In genomic region chr2:102893870-102894269, GRCh38 we compare ENCODE assay signal across 26 cellular contexts.
"Had no signal": no experiment of that assay in that cellular context is flagged by ENCODE, and none has a peak within 500 bp of the region (broad histone marks: within the 10 kb centered on the region; RNA-seq: fewer than 3 reads in every experiment).

No MANE protein-coding gene starts in this region.

- H3K27me3 ChIP-seq: hepatocyte, ovary, right atrium auricular region, right lobe of liver, transverse colon, upper lobe of right lung had no signal

- H3K27ac ChIP-seq: heart right ventricle, hepatocyte, lower lobe of right lung, ovary, right atrium auricular region, right lobe of liver, transverse colon, upper lobe of right lung had no signal

- H2AFZ ChIP-seq: hepatocyte had no signal

- H3K9me3 ChIP-seq: lower lobe of right lung, ovary, right atrium auricular region, right lobe of liver, transverse colon, upper lobe of right lung had no signal

- H3K36me3 Mint-ChIP-seq: stimulated activated memory B cell treated with anti-CD40 and anti-IgM and Interleukin-4, amounts not matched to agents 10 μg/mL and 1 μg/mL and 100 μg/mL, for 72 hours had no signal

- H3K36me3 ChIP-seq: heart right ventricle, lower lobe of right lung, ovary, right atrium auricular region, right lobe of liver, transverse colon, upper lobe of right lung had no signal

- H3K27ac Mint-ChIP-seq: naive thymus-derived CD8-positive, alpha-beta T cell; nephron; progenitor cell of endocrine pancreas; stimulated activated memory B cell treated with anti-CD40 and anti-IgM and Interleukin-4, amounts not matched to agents 10 μg/mL and 1 μg/mL and 100 μg/mL, for 72 hours; stimulated activated naive CD8-positive, alpha-beta T cell treated with anti-CD3 and anti-CD28 coated beads, Interleukin-15, amount 100 ng/mL, for 72 hours had no signal

- H3K79me2 ChIP-seq: hepatocyte had no signal

- H3K4me3 ChIP-seq: heart right ventricle, hepatocyte, lower lobe of right lung, ovary, right atrium auricular region, right lobe of liver, smooth muscle cell, transverse colon, upper lobe of right lung had no signal

- H3K4me3 Mint-ChIP-seq: naive thymus-derived CD8-positive, alpha-beta T cell; nephron; neural crest cell; stimulated activated memory B cell treated with anti-CD40 and anti-IgM and Interleukin-4, amounts not matched to agents 10 μg/mL and 1 μg/mL and 100 μg/mL, for 72 hours; stimulated activated naive CD8-positive, alpha-beta T cell treated with anti-CD3 and anti-CD28 coated beads, Interleukin-15, amount 100 ng/mL, for 72 hours had no signal

- H3K4me1 ChIP-seq: lower lobe of right lung, right atrium auricular region, right lobe of liver, transverse colon, upper lobe of right lung had no signal

- DNase-seq: heart right ventricle; kidney glomerular epithelial cell; left cardiac atrium; lower lobe of right lung; mammary epithelial cell; mesenchymal stem cell; naive thymus-derived CD8-positive, alpha-beta T cell; ovary; right lobe of liver; stimulated activated CD4-positive, alpha-beta T cell treated with anti-CD3 and anti-CD28 coated beads, Interleukin-1b, Interleukin-23, amount 100 ng/mL, for 48 hours; stimulated activated CD4-positive, alpha-beta T cell treated with anti-CD3 and anti-CD28 coated beads, Interleukin-2, amount 100 ng/mL, for 48 hours; stimulated activated CD4-positive, alpha-beta T cell treated with anti-CD3 and anti-CD28 coated beads, Interleukin-4, amount 100 ng/mL, for 4 hours; stimulated activated CD8-positive, alpha-beta memory T cell treated with anti-CD3 and anti-CD28 coated beads, Interleukin-4, amount 100 ng/mL, for 48 hours; stimulated activated naive CD4-positive, alpha-beta T cell treated with Interleukin-2 at 50 U/mL for 16 hours; stimulated activated naive CD8-positive, alpha-beta T cell treated with anti-CD3 and anti-CD28 coated beads, Interleukin-15, amount 100 ng/mL, for 72 hours; substantia nigra; transverse colon; upper lobe of right lung had no signal

- H3K4me2 ChIP-seq: hepatocyte, smooth muscle cell had no signal

- H3K4me1 Mint-ChIP-seq: naive thymus-derived CD8-positive, alpha-beta T cell; nephron; stimulated activated memory B cell treated with anti-CD40 and anti-IgM and Interleukin-4, amounts not matched to agents 10 μg/mL and 1 μg/mL and 100 μg/mL, for 72 hours; stimulated activated naive CD8-positive, alpha-beta T cell treated with anti-CD3 and anti-CD28 coated beads, Interleukin-15, amount 100 ng/mL, for 72 hours had no signal

- ATAC-seq: heart right ventricle; left cardiac atrium; left lobe of liver; lower lobe of right lung; naive thymus-derived CD8-positive, alpha-beta T cell; right lobe of liver; stimulated activated memory B cell treated with anti-CD40 and anti-IgM and Interleukin-4, amounts not matched to agents 10 μg/mL and 1 μg/mL and 100 μg/mL, for 72 hours; stimulated activated naive CD8-positive, alpha-beta T cell treated with anti-CD3 and anti-CD28 coated beads, Interleukin-15, amount 100 ng/mL, for 72 hours; upper lobe of right lung had no signal

- H3K9me3 Mint-ChIP-seq: stimulated activated naive CD8-positive, alpha-beta T cell treated with anti-CD3 and anti-CD28 coated beads, Interleukin-15, amount 100 ng/mL, for 72 hours had no signal

- H3K27me3 Mint-ChIP-seq: progenitor cell of endocrine pancreas; stimulated activated memory B cell treated with anti-CD40 and anti-IgM and Interleukin-4, amounts not matched to agents 10 μg/mL and 1 μg/mL and 100 μg/mL, for 72 hours; stimulated activated naive CD8-positive, alpha-beta T cell treated with anti-CD3 and anti-CD28 coated beads, Interleukin-15, amount 100 ng/mL, for 72 hours had no signal
